13 cellular contexts compared by ENCODE assay signal in genomic region chr13:113176292-113176691, GRCh38. TPM values are rescaled to one million over a fixed set of nuclear protein-coding genes. Genes with fewer than 3 reads are reported as not detected.
DNase-seq lines count a peak whose midpoint lies in the region; ATAC-seq, FAIRE-seq and TF ChIP-seq lines count a peak whose summit lies in the region.
"Had no signal": no experiment of that assay in that cellular context is flagged by ENCODE, and none has a peak within 500 bp of the region (broad histone marks: within the 10 kb centered on the region; RNA-seq: fewer than 3 reads in every experiment).

No MANE protein-coding gene starts in this region.

- no peak overlapping the region for H4K8ac ChIP-seq in H9 (replicated peaks; ENCODE audit: insufficient read length, low read depth, low read length)

- no peak overlapping the region for H3T11ph ChIP-seq in H9 (ENCODE audit: low read length)

- TF ChIP-seq EP300 in K562 (IDR thresholded peaks at IDR 0.05; ENCODE audit: low read length), result no peak

- no peak for TF ChIP-seq CTCF in H9 (conservative IDR thresholded peaks at IDR 0.05)
- TF ChIP-seq CTCF in activated B cell treated with CpG ODN at 0.5 μM for 24 hours (IDR thresholded peaks at IDR 0.05), result no peak
- no peak for TF ChIP-seq CTCF in K562 (IDR thresholded peaks at IDR 0.05 in 2 of 3, conservative IDR thresholded peaks at IDR 0.05 in 1 of 3; ENCODE audit: insufficient read depth in 2 of 3, low read depth in 1 of 3, low read length in 3 of 3)

- POLR2A ChIA-PET in activated B cell treated with CpG ODN at 0.5 μM for 24 hours (lab: Charles Lee), result no interaction called here
- POLR2A ChIA-PET in K562 (lab: Yijun Ruan, JAX), result no interaction called here

- H3K14ac ChIP-seq in H9 (ENCODE audit: insufficient read depth, low read length), result no peak overlapping the region

- no peak overlapping the region for H3K9ac ChIP-seq in H9 (ENCODE audit: extremely low read depth, insufficient read length, low read length)
- no peak overlapping the region for H3K9ac ChIP-seq in K562 (ENCODE audit: insufficient read depth in 1 of 2, low read depth in 2 of 2, low read length in 2 of 2)

- no CpG with 5 or more reads among the region's 5 CpGs for WGBS in H9 (ENCODE audit: extremely low coverage, insufficient read length, low lambda C conversion rate)
- WGBS in K562 (ENCODE audit: insufficient coverage, low coverage, missing lambda C conversion rate), result 96% methylated on average over 3 of the region's 5 CpGs

- ATAC-seq in activated B cell treated with CpG ODN at 0.5 μM for 24 hours (ENCODE audit: low read depth) (no peak), K562 (no peak), GM18868 (IDR thresholded peaks at IDR 0.05; ENCODE audit: unreplicated experiment) (no peak), HG03439 (IDR thresholded peaks at IDR 0.05; ENCODE audit: unreplicated experiment) (no peak)

- no peak overlapping the region for H3K4ac ChIP-seq in H9 (ENCODE audit: low read depth, low read length)

- H2BK12ac ChIP-seq in H9 (ENCODE audit: insufficient read length, low read depth, low read length), result no peak overlapping the region

- H3K79me1 ChIP-seq in H9 (ENCODE audit: insufficient read depth, low read depth, low read length, poor library complexity, severe bottlenecking), result no peaks in the 10 kb centered on the region

- in situ Hi-C loops in K562 (cut with MboI), result no loop called here

- H3K4me1 Mint-ChIP-seq in H9 (peaks cover 18 to 30% of the 10 kb centered on the region in 2 experiments), activated B cell treated with CpG ODN at 0.5 μM for 24 hours (peaks cover 4% of the 10 kb centered on the region)

- no peak overlapping the region for H2BK120ac ChIP-seq in H9 (ENCODE audit: low read depth, low read length, poor library complexity, severe bottlenecking)

- H3K4me3 ChIP-seq in K562, result no peak overlapping the region

- no peak overlapping the region for H3K23ac ChIP-seq in H9 (ENCODE audit: insufficient read length, low read depth, low read length)

- TF ChIP-seq RAD21 in K562 (CRISPR knock-in tag; conservative IDR thresholded peaks at IDR 0.05 in 1 of 2, IDR thresholded peaks at IDR 0.05 in 1 of 2), result no peak

- H2AK5ac ChIP-seq in H9 (ENCODE audit: insufficient read length, low read length), result no peak overlapping the region

- H2AFZ ChIP-seq in H9 (ENCODE audit: low read length) (no peak overlapping the region), K562 (ENCODE audit: low read depth, low read length) (no peak overlapping the region)

- H3K27me3 ChIP-seq in H9 (ENCODE audit: insufficient read depth, low read length), result no peaks in the 10 kb centered on the region
- no peaks in the 10 kb centered on the region for H3K27me3 ChIP-seq in K562 (ENCODE audit: control insufficient read depth in 2 of 2, insufficient read depth in 2 of 2, low read length in 2 of 2)

- H3K18ac ChIP-seq in H9 (ENCODE audit: insufficient read length, low read depth, low read length), result no peak overlapping the region

- H3K36me3 ChIP-seq in K562 (ENCODE audit: control insufficient read depth, insufficient read depth, low read length), result peaks cover 66% of the 10 kb centered on the region

- H2BK20ac ChIP-seq in H9 (ENCODE audit: low read depth, low read length, poor library complexity, severe bottlenecking), result no peak overlapping the region

- DNase-seq in H9 (no peak), activated B cell treated with CpG ODN at 0.5 μM for 24 hours (no peak), K562 (ENCODE audit: extremely low read depth in 1 of 4, low spot score in 3 of 4) (no peak), NOMO-1 treated with DMSO at 0.1 percent for 48 hours (lab: John Stamatoyannopoulos, UW; ENCODE audit: unreplicated experiment) (no peak), NCI-H1436 treated with DMSO at 0.1 percent for 48 hours (lab: John Stamatoyannopoulos, UW) (no peak)
- peak; percentile 21 to 83 for DNase-seq in stimulated activated CD4-positive, alpha-beta T cell treated with anti-CD3 and anti-CD28 coated beads, Interleukin-4, amount 100 ng/mL, for 4 hours
- DNase-seq: GOT3, NCI-H1105 treated with DMSO at 0.1 percent for 48 hours, OCI-M1 had no signal

- H3K4me3 Mint-ChIP-seq in H9, result no peak overlapping the region
- H3K4me3 Mint-ChIP-seq in activated B cell treated with CpG ODN at 0.5 μM for 24 hours, result peak overlapping the region; percentile 16

- no peak overlapping the region for H2BK5ac ChIP-seq in H9 (ENCODE audit: insufficient read length, low read length)

- H3K23me2 ChIP-seq in H9 (ENCODE audit: insufficient read length, low read depth, low read length, poor library complexity, severe bottlenecking), result no peaks in the 10 kb centered on the region

- no peaks in the 10 kb centered on the region for H3K9me1 ChIP-seq in K562 (ENCODE audit: control insufficient read depth, insufficient read depth, low read length)

- H3K4me1 ChIP-seq in H9 (ENCODE audit: insufficient read depth, low read length) (no peaks in the 10 kb centered on the region), K562 (replicated peaks in 1 of 2; ENCODE audit: control insufficient read depth in 2 of 2, insufficient read depth in 2 of 2, low read length in 2 of 2) (peaks cover 0 to 14% of the 10 kb centered on the region in 2 experiments; a peak in 2 of 5 replicates)

- BruUV-seq in K562 (replicated peaks; lab: Mats Ljungman, UMichigan), result no TSS peak

- no peak overlapping the region for H4K91ac ChIP-seq in H9 (ENCODE audit: insufficient read length, low read depth, low read length)

- no peaks in the 10 kb centered on the region for H4K20me1 ChIP-seq in H9 (ENCODE audit: control insufficient read depth, insufficient read depth, insufficient read length)
- H4K20me1 ChIP-seq in K562 (replicated peaks; ENCODE audit: control insufficient read depth, insufficient read depth, low read length), result peaks cover 2% of the 10 kb centered on the region; the same call in 1 of the 2 replicates

- H3K36me3 Mint-ChIP-seq in H9 (ENCODE audit: insufficient read depth in 1 of 3, low read depth in 3 of 3) (peaks cover 33 to 83% (median 77%) of the 10 kb centered on the region in 3 experiments), activated B cell treated with CpG ODN at 0.5 μM for 24 hours (ENCODE audit: low read depth) (peaks cover 82% of the 10 kb centered on the region)

- no peak for FAIRE-seq in K562 (lab: Jason Lieb, UNC)
- FAIRE-seq: endothelial cell of umbilical vein, islet of Langerhans had no signal

- H3K27me3 Mint-ChIP-seq in H9 (ENCODE audit: low read depth), result no peaks in the 10 kb centered on the region
- H3K27me3 Mint-ChIP-seq in activated B cell treated with CpG ODN at 0.5 μM for 24 hours, result no peaks in the 10 kb centered on the region

- no peak for TF ChIP-seq POLR2A in K562 (conservative IDR thresholded peaks at IDR 0.05)

- no peak overlapping the region for H3K4me2 ChIP-seq in H9 (ENCODE audit: insufficient read depth, insufficient read length, low read length)
- H3K4me2 ChIP-seq in K562 (ENCODE audit: insufficient read depth, low read length), result no peak overlapping the region

- CTCF ChIA-PET in activated B cell treated with CpG ODN at 0.5 μM for 24 hours (lab: Charles Lee), result no interaction called here
- CTCF ChIA-PET in K562 (lab: Yijun Ruan, JAX; ENCODE audit: low intra/inter-chr PET ratio), result no interaction called here

- intact Hi-C loops in activated B cell treated with CpG ODN at 0.5 μM for 24 hours (cut with micrococcal nuclease) (no loop called here), K562 (cut with micrococcal nuclease) (no loop called here)

- H3K27ac Mint-ChIP-seq in H9 (peak overlapping the region; percentile 62 to 73 (median 66); a peak in 6 of 7 replicates), activated B cell treated with CpG ODN at 0.5 μM for 24 hours (peak overlapping the region; percentile 78)

- H2BK15ac ChIP-seq in H9 (ENCODE audit: low read depth, low read length), result no peak overlapping the region

- no peak overlapping the region for H4K5ac ChIP-seq in H9 (ENCODE audit: insufficient read length, low read depth, low read length)

- H3K9me3 Mint-ChIP-seq in H9, result no peaks in the 10 kb centered on the region
- no peaks in the 10 kb centered on the region for H3K9me3 Mint-ChIP-seq in activated B cell treated with CpG ODN at 0.5 μM for 24 hours

- no peaks in the 10 kb centered on the region for H3K79me2 ChIP-seq in H9 (ENCODE audit: insufficient read depth, low read length)
- no peaks in the 10 kb centered on the region for H3K79me2 ChIP-seq in K562 (ENCODE audit: control insufficient read depth, insufficient read depth, low read length)

- H3K56ac ChIP-seq in H9 (ENCODE audit: insufficient read length, low read depth, low read length), result no peak overlapping the region

- H3K9me3 ChIP-seq in H9 (ENCODE audit: control insufficient read depth, low read depth, low read length) (no peaks in the 10 kb centered on the region), K562 (replicated peaks; ENCODE audit: control insufficient read depth, insufficient read depth, low read depth, low read length) (no peaks in the 10 kb centered on the region)

- H3K27ac ChIP-seq in H9 (ENCODE audit: insufficient read length, low read depth, low read length), result no peak overlapping the region
- H3K27ac ChIP-seq in K562 (ENCODE audit: extremely low read depth, low read depth, low read length), result no peak overlapping the region

RNA-seq across cellular contexts. Expression of gene PROZ, which starts 17.8 kb away (rescaled TPM):
- total RNA-seq in H9 (2021) (not detected in 2 replicates), activated B cell treated with CpG ODN at 0.5 μM for 24 hours (not detected in 2 replicates), K562 (2014; rRNA removed) (not detected in 2 replicates), K562 (2014; rRNA removed; fragmentation: Illumina TruSeq; extraction: Trizol) (not detected in 2 replicates), K562 (2015; rRNA removed; fragmentation: Illumina TruSeq; extraction: Trizol) (not detected in 2 replicates), K562 (2021) (not detected in 2 replicates)
- total RNA-seq in K562 (2011; cell fraction: chromatin; rRNA removed; ENCODE audit: low replicate concordance), result not detected in 2 replicates
- not detected in 2 replicates for total RNA-seq in K562 (2011; cell fraction: nucleolus; rRNA removed)
- total RNA-seq in K562 (2011; cell fraction: nucleoplasm; rRNA removed), result not detected in 2 replicates
- polyA plus RNA-seq in K562 (2011; rRNA removed) (not detected in 2 replicates), K562 (2014; fragmentation: Illumina TruSeq; extraction: Trizol) (not detected in 2 replicates), K562 (2014; fragmentation: Nextera tagmentation; extraction: Ambion mirVana) (not detected), K562 (2014; rRNA removed) (not detected in 2 replicates)
- polyA plus RNA-seq in K562 (2011; cell fraction: cytosol; rRNA removed), result not detected in 2 replicates
- not detected in 2 replicates for polyA plus RNA-seq in K562 (2011; cell fraction: nucleus; rRNA removed)
- polyA plus RNA-seq in K562 (2012), result 0.23 and 0.39 TPM in 2 replicates
- not detected in 2 replicates for polyA minus RNA-seq in K562 (2011; rRNA and poly(A)+ RNA removed)
- polyA minus RNA-seq in K562 (2011; cell fraction: cytosol; rRNA and poly(A)+ RNA removed), result not detected in 2 replicates
- not detected in 2 replicates for polyA minus RNA-seq in K562 (2011; cell fraction: nucleus; rRNA and poly(A)+ RNA removed)
- total RNA-seq: endothelial cell of umbilical vein had no signal
- polyA plus RNA-seq: endothelial cell of umbilical vein had no signal

RNA-seq across cellular contexts. Expression of gene PCID2, which starts 32.2 kb away (rescaled TPM):
- total RNA-seq in H9 (2021) (62.3 and 66.0 TPM in 2 replicates), activated B cell treated with CpG ODN at 0.5 μM for 24 hours (35.6 and 43.1 TPM in 2 replicates), K562 (2014; rRNA removed) (39.6 and 45.0 TPM in 2 replicates), K562 (2014; rRNA removed; fragmentation: Illumina TruSeq; extraction: Trizol) (59.6 and 60.7 TPM in 2 replicates), K562 (2015; rRNA removed; fragmentation: Illumina TruSeq; extraction: Trizol) (44.0 and 46.0 TPM in 2 replicates), K562 (2021) (44.0 and 47.8 TPM in 2 replicates)
- total RNA-seq in K562 (2011; cell fraction: chromatin; rRNA removed; ENCODE audit: low replicate concordance), result 154 and 191 TPM in 2 replicates
- 77.9 and 86.1 TPM in 2 replicates for total RNA-seq in K562 (2011; cell fraction: nucleolus; rRNA removed)
- total RNA-seq in K562 (2011; cell fraction: nucleoplasm; rRNA removed), result 112 and 117 TPM in 2 replicates
- polyA plus RNA-seq in K562 (2011; rRNA removed) (103 and 117 TPM in 2 replicates), K562 (2014; fragmentation: Illumina TruSeq; extraction: Trizol) (48.1 and 49.5 TPM in 2 replicates), K562 (2014; fragmentation: Nextera tagmentation; extraction: Ambion mirVana) (10 to 100 TPM; 67.8 to 87.4 TPM), K562 (2014; rRNA removed) (60.8 and 61.7 TPM in 2 replicates)
- 36.6 and 57.4 TPM in 2 replicates for polyA plus RNA-seq in K562 (2011; cell fraction: cytosol; rRNA removed)
- 134 and 157 TPM in 2 replicates for polyA plus RNA-seq in K562 (2011; cell fraction: nucleus; rRNA removed)
- polyA plus RNA-seq in K562 (2012), result 36.5 and 36.6 TPM in 2 replicates
- polyA minus RNA-seq in K562 (2011; rRNA and poly(A)+ RNA removed), result 77.6 and 85.6 TPM in 2 replicates
- 29.1 and 34.3 TPM in 2 replicates for polyA minus RNA-seq in K562 (2011; cell fraction: cytosol; rRNA and poly(A)+ RNA removed)
- 61.9 and 99.0 TPM in 2 replicates for polyA minus RNA-seq in K562 (2011; cell fraction: nucleus; rRNA and poly(A)+ RNA removed)

RNA-seq across cellular contexts. Expression of gene CUL4A, which starts 33.1 kb away (rescaled TPM):
- total RNA-seq in H9 (2021) (94.7 and 97.9 TPM in 2 replicates), activated B cell treated with CpG ODN at 0.5 μM for 24 hours (65.9 and 77.2 TPM in 2 replicates), K562 (2014; rRNA removed) (92.0 and 102 TPM in 2 replicates), K562 (2014; rRNA removed; fragmentation: Illumina TruSeq; extraction: Trizol) (63.2 and 75.6 TPM in 2 replicates), K562 (2015; rRNA removed; fragmentation: Illumina TruSeq; extraction: Trizol) (63.8 and 68.1 TPM in 2 replicates), K562 (2021) (75.8 and 79.7 TPM in 2 replicates)
- 110 and 115 TPM in 2 replicates for total RNA-seq in K562 (2011; cell fraction: chromatin; rRNA removed; ENCODE audit: low replicate concordance)
- total RNA-seq in K562 (2011; cell fraction: nucleolus; rRNA removed), result 60.2 and 66.6 TPM in 2 replicates
- 81.5 and 85.5 TPM in 2 replicates for total RNA-seq in K562 (2011; cell fraction: nucleoplasm; rRNA removed)
- polyA plus RNA-seq in K562 (2011; rRNA removed) (42.9 and 47.9 TPM in 2 replicates), K562 (2014; fragmentation: Illumina TruSeq; extraction: Trizol) (60.8 and 62.9 TPM in 2 replicates), K562 (2014; fragmentation: Nextera tagmentation; extraction: Ambion mirVana) (10 to 100 TPM; 21.1 to 27.1 TPM), K562 (2014; rRNA removed) (65.7 and 70.8 TPM in 2 replicates)
- 32.4 and 43.0 TPM in 2 replicates for polyA plus RNA-seq in K562 (2011; cell fraction: cytosol; rRNA removed)
- 56.6 and 68.3 TPM in 2 replicates for polyA plus RNA-seq in K562 (2011; cell fraction: nucleus; rRNA removed)
- polyA plus RNA-seq in K562 (2012), result 39.6 and 53.2 TPM in 2 replicates
- polyA minus RNA-seq in K562 (2011; rRNA and poly(A)+ RNA removed), result 40.1 and 49.1 TPM in 2 replicates
- polyA minus RNA-seq in K562 (2011; cell fraction: cytosol; rRNA and poly(A)+ RNA removed), result 28.3 and 31.6 TPM in 2 replicates
- 31.1 and 34.1 TPM in 2 replicates for polyA minus RNA-seq in K562 (2011; cell fraction: nucleus; rRNA and poly(A)+ RNA removed)

RNA-seq across cellular contexts. Expression of gene F10, which starts 53.7 kb away (rescaled TPM):
- 1.7 TPM in 2 replicates for total RNA-seq in H9 (2021)
- not detected in 2 replicates for total RNA-seq in activated B cell treated with CpG ODN at 0.5 μM for 24 hours
- not detected in 2 replicates for total RNA-seq in K562 (2011; cell fraction: chromatin; rRNA removed; ENCODE audit: low replicate concordance)
- 0.33 TPM in 1 of 2 replicates, not detected in the other for total RNA-seq in K562 (2011; cell fraction: nucleolus; rRNA removed)
- not detected in 2 replicates for total RNA-seq in K562 (2011; cell fraction: nucleoplasm; rRNA removed)
- 0.09 TPM in 1 of 2 replicates, not detected in the other for total RNA-seq in K562 (2014; rRNA removed)
- not detected in 2 replicates for total RNA-seq in K562 (2014; rRNA removed; fragmentation: Illumina TruSeq; extraction: Trizol)
- not detected in 2 replicates for total RNA-seq in K562 (2015; rRNA removed; fragmentation: Illumina TruSeq; extraction: Trizol)
- 0.20 TPM in 1 of 2 replicates, not detected in the other for total RNA-seq in K562 (2021)
- not detected in 2 replicates for polyA plus RNA-seq in K562 (2011; rRNA removed)
- polyA plus RNA-seq in K562 (2011; cell fraction: cytosol; rRNA removed), result 0.03 and 0.07 TPM in 2 replicates
- not detected in 2 replicates for polyA plus RNA-seq in K562 (2011; cell fraction: nucleus; rRNA removed)
- 0.13 and 0.14 TPM in 2 replicates for polyA plus RNA-seq in K562 (2012)
- polyA plus RNA-seq in K562 (2014; fragmentation: Illumina TruSeq; extraction: Trizol), result 0.07 TPM in 1 of 2 replicates, not detected in the other
- polyA plus RNA-seq in K562 (2014; fragmentation: Nextera tagmentation; extraction: Ambion mirVana), result under 1 TPM in 1 of 2 experiments, not detected in 1; 0.04 TPM
- polyA plus RNA-seq in K562 (2014; rRNA removed), result 0.07 TPM in 1 of 2 replicates, not detected in the other
- not detected in 2 replicates for polyA minus RNA-seq in K562 (2011; rRNA and poly(A)+ RNA removed)
- not detected in 2 replicates for polyA minus RNA-seq in K562 (2011; cell fraction: cytosol; rRNA and poly(A)+ RNA removed)
- polyA minus RNA-seq in K562 (2011; cell fraction: nucleus; rRNA and poly(A)+ RNA removed), result 0.54 TPM in 1 of 2 replicates, not detected in the other
- total RNA-seq: endothelial cell of umbilical vein had no signal

Comparison
In these comparisons a context has a peak if more than half of its experiments do, and no peak if none do; other contexts are left out.
1. DNase-seq: peak in stimulated activated CD4-positive, alpha-beta T cell treated with anti-CD3 and anti-CD28 coated beads, Interleukin-4, amount 100 ng/mL, for 4 hours (2 of 2); none in H9 (single experiment), activated B cell treated with CpG ODN at 0.5 μM for 24 hours (single experiment), K562 (0 of 4), NOMO-1 treated with DMSO at 0.1 percent for 48 hours (single experiment) and NCI-H1436 treated with DMSO at 0.1 percent for 48 hours (single experiment).